In genomic region chr5:134758504-134759341, GRCh38 we compare ENCODE assay signal across 8 cellular contexts. TPM values are rescaled to one million over a fixed set of nuclear protein-coding genes. Genes with fewer than 3 reads are reported as not detected.
DNase-seq lines count a peak whose midpoint lies in the region; TF ChIP-seq lines count a peak whose summit lies in the region.

Gene DDX46 (plus strand): TSS chr5:134758779. CDS start chr5:134758939, 160 bp downstream.

- H3K9ac ChIP-seq in stomach smooth muscle (ENCODE audit: low read length in 2 of 2): peak within 1 kb of the TSS; percentile 80 to 90

- DNase-seq in G401 (ENCODE audit: low spot score) (peak; percentile 94), H7 (peak; percentile 96), M059J (ENCODE audit: low read depth) (peak; percentile 91), SHP77 (lab: John Stamatoyannopoulos, UW) (peak; percentile 89 to 93), fibroblast of the aortic adventitia (ENCODE audit: low read depth) (peak; percentile 86), neural crest cell (ENCODE audit: low read depth, low spot score) (peak; percentile 94)
- peak; percentile 98 for DNase-seq in activated effector memory CD4-positive, alpha-beta T cell treated with anti-CD3 and anti-CD28 coated beads, Interleukin-2, amount 50 U/mL, for 16 hours

- H3K27ac ChIP-seq in stomach smooth muscle (ENCODE audit: low read length): peak within 1 kb of the TSS; percentile 41

- peak within 1 kb of the TSS; percentile 96 for H3K4me3 ChIP-seq in H7 (ENCODE audit: insufficient read depth, low read depth, low read length)
- H3K4me3 ChIP-seq in fibroblast of the aortic adventitia (ENCODE audit: low read depth, low read length): peak within 1 kb of the TSS; percentile 80
- H3K4me3 ChIP-seq in stomach smooth muscle (ENCODE audit: low read length in 2 of 2): peak within 1 kb of the TSS; percentile 89 to 96

- no peaks in the 10 kb centered on the region for H3K9me3 ChIP-seq in stomach smooth muscle (ENCODE audit: control insufficient read depth in 2 of 2, low read length in 2 of 2)

- in situ Hi-C loops in G401 (cut with HindIII; ENCODE audit: low sequenced_read_pairs): loop anchor here (10.0 kb wide), 1 partner anchor 176 kb away; no protein-coding TSS in a partner anchor

- no peaks in the 10 kb centered on the region for H3K27me3 Mint-ChIP-seq in neural crest cell (ENCODE audit: low read depth)

- no peaks in the 10 kb centered on the region for H3K27me3 ChIP-seq in H7 (ENCODE audit: control insufficient read depth, insufficient read depth, low read length)
- H3K27me3 ChIP-seq in stomach smooth muscle (ENCODE audit: control insufficient read depth in 1 of 2, insufficient read depth in 2 of 2, low read length in 2 of 2): no peaks in the 10 kb centered on the region

- H3K36me3 ChIP-seq in H7 (replicated peaks; ENCODE audit: control insufficient read depth, insufficient read depth, low read length): peaks cover 2% of the 10 kb centered on the region; the same call in 1 of the 2 replicates
- no peaks in the 10 kb centered on the region for H3K36me3 ChIP-seq in stomach smooth muscle (ENCODE audit: control insufficient read depth in 2 of 2, insufficient read depth in 2 of 2, low read length in 2 of 2)

- H3K4me1 ChIP-seq in stomach smooth muscle (ENCODE audit: control insufficient read depth, insufficient read depth, low read length): peaks cover 14% of the 10 kb centered on the region

- no peaks in the 10 kb centered on the region for H3K9me3 Mint-ChIP-seq in neural crest cell

- peak within 1 kb of the TSS; percentile 99 for H3K4me3 Mint-ChIP-seq in neural crest cell

- no peaks in the 10 kb centered on the region for H3K36me3 Mint-ChIP-seq in neural crest cell (ENCODE audit: low read depth)

- peaks cover 33% of the 10 kb centered on the region for H3K4me1 Mint-ChIP-seq in neural crest cell

- peak within 1 kb of the TSS; percentile 99 for H3K27ac Mint-ChIP-seq in neural crest cell (ENCODE audit: unreplicated experiment)

- TF ChIP-seq CTCF in fibroblast of the aortic adventitia (IDR thresholded peaks at IDR 0.05; ENCODE audit: insufficient read depth, low read length): peak; percentile 74
- peak; percentile 78 for TF ChIP-seq CTCF in neural crest cell (conservative IDR thresholded peaks at IDR 0.05)

RNA-seq across cellular contexts. Expression of gene DDX46, which starts in this region (rescaled TPM):
- total RNA-seq in G401 (2014; rRNA removed; shearing (Covaris generic)): 13.8 and 18.1 TPM in 2 replicates
- total RNA-seq in H7 (2014; rRNA removed; shearing (Covaris generic)): 27.9 and 38.6 TPM in 2 replicates
- 25.7 and 29.0 TPM in 2 replicates for total RNA-seq in M059J (2014; rRNA removed; shearing (Covaris generic))
- total RNA-seq in fibroblast of the aortic adventitia (ENCODE audit: low replicate concordance) (30.5 and 69.7 TPM in 2 replicates), neural crest cell (74.7 and 78.5 TPM in 2 replicates)

Comparison
In these comparisons a context has a peak if more than half of its experiments do, and no peak if none do; other contexts are left out.
1. Peak in every context shown above with its lines: DNase-seq, H3K4me3 ChIP-seq and H3K27ac ChIP-seq.